Comparison of ENCODE assay signal across 8 cellular contexts in genomic region chr11:100876826-100877545, GRCh38.
DNase-seq lines count a peak whose midpoint lies in the region; TF ChIP-seq lines count a peak whose summit lies in the region.

No MANE protein-coding gene starts in this region.

- CTCF ChIA-PET in HEK293T (lab: Yijun Ruan, JAX), result interaction anchor here (0.9 to 1.1 kb wide), 2 partner anchors 8 to 48 kb away, joined by 3 to 4 read pairs; no protein-coding TSS in a partner anchor

- POLR2A ChIA-PET in HEK293T (lab: Yijun Ruan, JAX), result interaction anchor here (0.8 kb wide), 1 partner anchor 9 kb away, joined by 3 read pairs; no protein-coding TSS in a partner anchor

- peak; percentile 84 for DNase-seq in DMS 273 (lab: John Stamatoyannopoulos, UW; ENCODE audit: unreplicated experiment)
- peak; percentile 46 for DNase-seq in HEK293T (ENCODE audit: extremely low spot score)
- DNase-seq in RKO (ENCODE audit: low spot score), result peak; percentile 93
- peak; percentile 72 for DNase-seq in hepatic stellate cell (ENCODE audit: low spot score)
- no peak for DNase-seq in DMS153 treated with DMSO at 0.1 percent for 48 hours (lab: John Stamatoyannopoulos, UW; ENCODE audit: unreplicated experiment)
- DNase-seq in GM19238 (ENCODE audit: insufficient read length, low spot score), result no peak
- no peak for DNase-seq in stimulated activated CD4-positive, alpha-beta T cell treated with anti-CD3 and anti-CD28 coated beads, Interleukin-2, amount 100 ng/mL, for 48 hours
- DNase-seq in activated CD4-positive, alpha-beta T cell treated with anti-CD3 and anti-CD28 coated beads, Interleukin-2, amount 50 U/mL, for 1 hour, result no peak

TF ChIP-seq in HEK293T, 16 proteins besides CTCF, POLR2A, EP300 and RAD21:
- TF ChIP-seq FOXK2 (IDR thresholded peaks at IDR 0.05), result no peak
- peak; percentile 80; the same call in 1 of the 2 replicates for TF ChIP-seq CTBP1 (IDR thresholded peaks at IDR 0.05; ENCODE audit: borderline replicate concordance)
- no peak for TF ChIP-seq TARDBP (IDR thresholded peaks at IDR 0.05)
- no peak for TF ChIP-seq L3MBTL2 (conservative IDR thresholded peaks at IDR 0.05)
- TF ChIP-seq ARNT (IDR thresholded peaks at IDR 0.05), result 0 out of 2 replicates have a peak, but pooled peaks have one; percentile 23
- peak; percentile 68 for TF ChIP-seq PKNOX1 (IDR thresholded peaks at IDR 0.05)
- no peak for TF ChIP-seq LEF1 (IDR thresholded peaks at IDR 0.05; ENCODE audit: borderline replicate concordance)
- TF ChIP-seq FOXM1 (IDR thresholded peaks at IDR 0.05; ENCODE audit: borderline replicate concordance), result no peak
- no peak for TF ChIP-seq ZNF384 (IDR thresholded peaks at IDR 0.05)
- TF ChIP-seq NFRKB (IDR thresholded peaks at IDR 0.05), result no peak

Comparison
In these comparisons a context has a peak if more than half of its experiments do, and no peak if none do; other contexts are left out.
1. DNase-seq: peak in DMS 273 (single experiment), HEK293T (single experiment), RKO (single experiment) and hepatic stellate cell (single experiment); none in DMS153 treated with DMSO at 0.1 percent for 48 hours (single experiment), GM19238 (single experiment), stimulated activated CD4-positive, alpha-beta T cell treated with anti-CD3 and anti-CD28 coated beads, Interleukin-2, amount 100 ng/mL, for 48 hours (0 of 2) and activated CD4-positive, alpha-beta T cell treated with anti-CD3 and anti-CD28 coated beads, Interleukin-2, amount 50 U/mL, for 1 hour (single experiment).